18 cellular contexts compared by ENCODE assay signal in genomic region chr5:156218364-156219158, GRCh38.
DNase-seq lines count a peak whose midpoint lies in the region; ATAC-seq, FAIRE-seq and TF ChIP-seq lines count a peak whose summit lies in the region.
"Had no signal": no experiment of that assay in that cellular context is flagged by ENCODE, and none has a peak within 500 bp of the region (broad histone marks: within the 10 kb centered on the region; RNA-seq: fewer than 3 reads in every experiment).

No MANE protein-coding gene starts in this region.

- TF ChIP-seq CTCF in D721Med (IDR thresholded peaks at IDR 0.05; ENCODE audit: insufficient read depth, missing control alignments) = no peak
- no peak for TF ChIP-seq CTCF in K562 (IDR thresholded peaks at IDR 0.05 in 2 of 3, conservative IDR thresholded peaks at IDR 0.05 in 1 of 3; ENCODE audit: insufficient read depth in 2 of 3, low read depth in 1 of 3, low read length in 3 of 3)
- no peak for TF ChIP-seq CTCF in gastrocnemius medialis (IDR thresholded peaks at IDR 0.05 in 4 of 5, conservative IDR thresholded peaks at IDR 0.05 in 1 of 5)

- no peaks in the 10 kb centered on the region for H3K79me2 ChIP-seq in K562 (ENCODE audit: control insufficient read depth, insufficient read depth, low read length)

- no peak overlapping the region for H3K27ac Mint-ChIP-seq in stimulated activated effector memory CD8-positive, alpha-beta T cell treated with anti-CD3 and anti-CD28 coated beads, Interleukin-12 subunit alpha, Interleukin-12 subunit beta, amount 100 ng/mL, for 72 hours
- H3K27ac Mint-ChIP-seq: CD4-positive, alpha-beta T cell had no signal

- 0% methylated on average over 2 of the region's 2 CpGs for WGBS in K562 (ENCODE audit: insufficient coverage, low coverage, missing lambda C conversion rate)

- H3K4me2 ChIP-seq in K562 (ENCODE audit: insufficient read depth, low read length) = no peak overlapping the region

- H3K36me3 ChIP-seq in K562 (ENCODE audit: control insufficient read depth, insufficient read depth, low read length) (no peaks in the 10 kb centered on the region), gastrocnemius medialis (no peaks in the 10 kb centered on the region)

- H3K4me1 ChIP-seq in K562 (replicated peaks in 1 of 2; ENCODE audit: control insufficient read depth in 2 of 2, insufficient read depth in 2 of 2, low read length in 2 of 2) (no peaks in the 10 kb centered on the region), gastrocnemius medialis (peaks cover 20 to 27% of the 10 kb centered on the region in 2 donors)
- H3K4me1 ChIP-seq: Caco-2 had no signal

- DNase-seq in D721Med (ENCODE audit: insufficient read length, low spot score) (no peak), NCI-H82 (lab: John Stamatoyannopoulos, UW) (peak; percentile 33), K562 (ENCODE audit: extremely low read depth in 1 of 4, low spot score in 3 of 4) (no peak), gastrocnemius medialis (no peak), DMS153 (lab: John Stamatoyannopoulos, UW) (no peak), GM19240 (ENCODE audit: insufficient read length, low spot score) (no peak)
- DNase-seq in stimulated activated effector memory CD8-positive, alpha-beta T cell treated with anti-CD3 and anti-CD28 coated beads, Interleukin-12 subunit alpha, Interleukin-12 subunit beta, amount 100 ng/mL, for 72 hours (ENCODE audit: low spot score in 2 of 2) = no peak
- DNase-seq: AML-193; Caco-2; CD4-positive, alpha-beta T cell; DMS79 treated with DMSO at 0.1 percent for 48 hours; GF-D8; GM23248; HCEC 1CT; KBM-7 had no signal

- no peak overlapping the region for H3K9ac ChIP-seq in K562 (ENCODE audit: insufficient read depth in 1 of 2, low read depth in 2 of 2, low read length in 2 of 2)
- H3K9ac ChIP-seq: GM23248 had no signal

- POLR2A ChIA-PET in K562 (lab: Yijun Ruan, JAX) = no interaction called here

- ATAC-seq in K562 (no peak), gastrocnemius medialis (peak in 1 of 2 donors; percentile 17)
- ATAC-seq in stimulated activated effector memory CD8-positive, alpha-beta T cell treated with anti-CD3 and anti-CD28 coated beads, Interleukin-12 subunit alpha, Interleukin-12 subunit beta, amount 100 ng/mL, for 72 hours = no peak

- no peaks in the 10 kb centered on the region for H3K9me1 ChIP-seq in K562 (ENCODE audit: control insufficient read depth, insufficient read depth, low read length)

- TF ChIP-seq POLR2A in K562 (conservative IDR thresholded peaks at IDR 0.05) (no peak), gastrocnemius medialis (IDR thresholded peaks at IDR 0.05) (no peak)

- H3K36me3 Mint-ChIP-seq in stimulated activated effector memory CD8-positive, alpha-beta T cell treated with anti-CD3 and anti-CD28 coated beads, Interleukin-12 subunit alpha, Interleukin-12 subunit beta, amount 100 ng/mL, for 72 hours = no peaks in the 10 kb centered on the region

- FAIRE-seq in D721Med (lab: Jason Lieb, UNC) = peak; percentile 16
- FAIRE-seq in K562 (lab: Jason Lieb, UNC) = no peak
- FAIRE-seq: A204.1, H54 had no signal

- H3K4me3 Mint-ChIP-seq in stimulated activated effector memory CD8-positive, alpha-beta T cell treated with anti-CD3 and anti-CD28 coated beads, Interleukin-12 subunit alpha, Interleukin-12 subunit beta, amount 100 ng/mL, for 72 hours = no peak overlapping the region
- H3K4me3 Mint-ChIP-seq: CD4-positive, alpha-beta T cell had no signal

- no TSS peak for BruUV-seq in K562 (replicated peaks; lab: Mats Ljungman, UMichigan)

- H3K9me3 ChIP-seq in K562 (replicated peaks; ENCODE audit: control insufficient read depth, insufficient read depth, low read depth, low read length) (no peaks in the 10 kb centered on the region; the same call in 1 of the 2 replicates), gastrocnemius medialis (no peaks in the 10 kb centered on the region)
- H3K9me3 ChIP-seq: Caco-2 had no signal

- no peaks in the 10 kb centered on the region for H3K9me3 Mint-ChIP-seq in stimulated activated effector memory CD8-positive, alpha-beta T cell treated with anti-CD3 and anti-CD28 coated beads, Interleukin-12 subunit alpha, Interleukin-12 subunit beta, amount 100 ng/mL, for 72 hours
- H3K9me3 Mint-ChIP-seq: CD4-positive, alpha-beta T cell had no signal

- no peak overlapping the region for H3K27ac ChIP-seq in K562 (ENCODE audit: extremely low read depth, low read depth, low read length)
- H3K27ac ChIP-seq in gastrocnemius medialis = peak overlapping the region; percentile 46 to 57 (median 54)
- H3K27ac ChIP-seq: C4-2B, GM23248 had no signal

- H3K4me3 ChIP-seq in K562 (no peak overlapping the region), gastrocnemius medialis (no peak overlapping the region)
- H3K4me3 ChIP-seq: GM23248 had no signal

- CTCF ChIA-PET in K562 (lab: Yijun Ruan, JAX; ENCODE audit: low intra/inter-chr PET ratio) = no interaction called here

- in situ Hi-C loops in K562 (cut with MboI) (no loop called here), gastrocnemius medialis (cut with MboI; ENCODE audit: low sequenced_read_pairs in 4 of 4) (no loop called here)

- no peak overlapping the region for H2AFZ ChIP-seq in K562 (ENCODE audit: low read depth, low read length)
- H2AFZ ChIP-seq: GM23248 had no signal

- H3K4me1 Mint-ChIP-seq in stimulated activated effector memory CD8-positive, alpha-beta T cell treated with anti-CD3 and anti-CD28 coated beads, Interleukin-12 subunit alpha, Interleukin-12 subunit beta, amount 100 ng/mL, for 72 hours = no peaks in the 10 kb centered on the region

- TF ChIP-seq EP300 in K562 (IDR thresholded peaks at IDR 0.05; ENCODE audit: low read length) = no peak

- no peak for TF ChIP-seq RAD21 in K562 (CRISPR knock-in tag; conservative IDR thresholded peaks at IDR 0.05 in 1 of 2, IDR thresholded peaks at IDR 0.05 in 1 of 2)

- H3K27me3 ChIP-seq in K562 (ENCODE audit: control insufficient read depth in 2 of 2, insufficient read depth in 2 of 2, low read length in 2 of 2) = no peaks in the 10 kb centered on the region
- no peaks in the 10 kb centered on the region for H3K27me3 ChIP-seq in gastrocnemius medialis

- intact Hi-C loops in K562 (cut with micrococcal nuclease) (no loop called here), gastrocnemius medialis (cut with DNase I; ENCODE audit: low total_unique reads) (no loop called here)

- no peaks in the 10 kb centered on the region for H4K20me1 ChIP-seq in K562 (replicated peaks; ENCODE audit: control insufficient read depth, insufficient read depth, low read length)

TF ChIP-seq in K562, 482 proteins besides CTCF, POLR2A, EP300 and RAD21:
- TF ChIP-seq MAFF (IDR thresholded peaks at IDR 0.05; ENCODE audit: low read length) (peak; percentile 93), GATA2 (CRISPR knock-in tag; IDR thresholded peaks at IDR 0.05) (no peak), GTF2E2 (tag; IDR thresholded peaks at IDR 0.05) (no peak), MAFG (tag; conservative IDR thresholded peaks at IDR 0.05) (peak; percentile 82), ZNF316 (IDR thresholded peaks at IDR 0.05) (peak; percentile 82), ZNF224 (CRISPR knock-in tag; IDR thresholded peaks at IDR 0.05) (no peak), MNT (conservative IDR thresholded peaks at IDR 0.05) (no peak), MAFK (IDR thresholded peaks at IDR 0.05; ENCODE audit: low read length) (peak; percentile 94), C11orf30 (IDR thresholded peaks at IDR 0.05; ENCODE audit: low read depth) (peak; percentile 60; the same call in 1 of the 2 replicates), POU5F1 (IDR thresholded peaks at IDR 0.05; ENCODE audit: borderline replicate concordance, low read depth, low read length, partially characterized antibody) (no peak), ZNF717 (CRISPR knock-in tag; IDR thresholded peaks at IDR 0.05) (no peak), PURB (CRISPR knock-in tag; IDR thresholded peaks at IDR 0.05; ENCODE audit: low read depth) (no peak)
